ENCODE assay signal across 18 cellular contexts in the genomic region with DNA sequence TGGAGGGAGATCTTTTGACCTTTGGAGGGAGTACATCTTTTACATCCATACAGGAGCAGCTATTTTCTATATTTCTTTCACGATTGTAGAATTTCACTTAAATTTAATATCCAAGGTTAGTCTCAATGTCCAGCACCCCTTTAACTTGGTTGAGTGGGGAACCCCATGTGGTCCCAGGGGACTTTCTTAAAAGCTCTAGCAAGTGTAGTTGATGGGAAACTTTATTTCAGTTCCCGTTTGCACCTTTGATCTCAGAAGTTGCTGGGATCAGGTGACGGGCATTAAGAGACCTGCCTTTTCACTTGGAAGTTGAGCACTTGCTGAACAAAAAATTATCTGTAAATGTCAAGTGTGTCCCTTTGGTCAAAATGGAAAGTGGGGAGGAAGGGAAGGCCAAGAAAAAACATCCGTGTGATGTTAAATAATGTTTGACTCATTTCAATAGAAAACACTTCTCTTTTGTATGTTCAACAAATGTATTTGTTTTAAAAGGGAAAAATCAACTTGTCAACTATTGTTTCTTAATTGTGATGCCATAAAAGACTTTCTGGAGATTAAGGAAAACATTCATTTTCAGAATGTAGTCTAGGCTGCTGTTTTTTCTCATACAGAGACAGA.
DNase-seq lines count a peak whose midpoint lies in the region; ATAC-seq, FAIRE-seq and TF ChIP-seq lines count a peak whose summit lies in the region.
"Had no signal": no experiment of that assay in that cellular context is flagged by ENCODE, and none has a peak within 500 bp of the region (broad histone marks: within the 10 kb centered on the region; RNA-seq: fewer than 3 reads in every experiment).

No MANE protein-coding gene starts in this region.

- no peaks in the 10 kb centered on the region for H3K9me3 Mint-ChIP-seq in neural progenitor cell
- H3K9me3 Mint-ChIP-seq in GM23338 = no peaks in the 10 kb centered on the region
- no peaks in the 10 kb centered on the region for H3K9me3 Mint-ChIP-seq in T-cell
- H3K9me3 Mint-ChIP-seq: activated CD4-positive, alpha-beta T cell treated with anti-CD3 and anti-CD28 coated beads, Interleukin-2, amount 10 ng/mL, durations not matched to agents 24 days and 14 days; activated naive CD4-positive, alpha-beta T cell treated with anti-CD3 and anti-CD28 coated beads, Interleukin-2, amount 50 U/mL, for 72 hours had no signal

- H3K9me3 ChIP-seq in neural progenitor cell (ENCODE audit: low read depth) (no peaks in the 10 kb centered on the region), testis (no peaks in the 10 kb centered on the region)
- H3K9me3 ChIP-seq: breast epithelium, pancreas had no signal

- peak overlapping the region; percentile 99 for H3K4me2 ChIP-seq in KMS-11
- no peak overlapping the region for H3K4me2 ChIP-seq in neural progenitor cell
- no peak overlapping the region for H3K4me2 ChIP-seq in GM23338

- H3K27ac Mint-ChIP-seq in neural progenitor cell (no peak overlapping the region), GM23338 (no peak overlapping the region), T-cell (no peak overlapping the region)
- H3K27ac Mint-ChIP-seq: activated CD4-positive, alpha-beta T cell treated with anti-CD3 and anti-CD28 coated beads, Interleukin-2, amount 10 ng/mL, durations not matched to agents 24 days and 14 days; activated naive CD4-positive, alpha-beta T cell treated with anti-CD3 and anti-CD28 coated beads, Interleukin-2, amount 50 U/mL, for 72 hours had no signal

- H3K79me2 ChIP-seq in KMS-11 (ENCODE audit: insufficient read depth, low read depth) (peaks cover 89% of the 10 kb centered on the region), neural progenitor cell (ENCODE audit: low read depth) (peaks cover 100% of the 10 kb centered on the region), GM23338 (replicated peaks; ENCODE audit: insufficient read depth) (peaks cover 77% of the 10 kb centered on the region)

- H3K4me1 ChIP-seq in KMS-11 (ENCODE audit: low read depth, poor library complexity, severe bottlenecking) (peaks cover 96% of the 10 kb centered on the region), neural progenitor cell (peaks cover 49% of the 10 kb centered on the region), testis (no peaks in the 10 kb centered on the region), GM23338 (ENCODE audit: insufficient read depth) (peaks cover 10% of the 10 kb centered on the region; the same call in 1 of the 2 replicates)
- H3K4me1 ChIP-seq: breast epithelium, pancreas, SJSA1 had no signal

- TF ChIP-seq POLR2A in GM12891 (IDR thresholded peaks at IDR 0.05; ENCODE audit: low read depth, low read length) (no peak), testis (IDR thresholded peaks at IDR 0.05) (no peak)

- H3K9me2 ChIP-seq in GM23338 (ENCODE audit: insufficient read depth) = no peaks in the 10 kb centered on the region

- H3K27me3 ChIP-seq in KMS-11 (ENCODE audit: insufficient read depth, low read depth) = no peaks in the 10 kb centered on the region
- H3K27me3 ChIP-seq in neural progenitor cell = no peaks in the 10 kb centered on the region
- no peaks in the 10 kb centered on the region for H3K27me3 ChIP-seq in testis
- H3K27me3 ChIP-seq in GM23338 (ENCODE audit: insufficient read depth) = no peaks in the 10 kb centered on the region
- H3K27me3 ChIP-seq: breast epithelium, pancreas, SJSA1 had no signal

- H3K4me3 Mint-ChIP-seq in neural progenitor cell (no peak overlapping the region), GM23338 (no peak overlapping the region), T-cell (no peak overlapping the region)
- H3K4me3 Mint-ChIP-seq: activated CD4-positive, alpha-beta T cell treated with anti-CD3 and anti-CD28 coated beads, Interleukin-2, amount 10 ng/mL, durations not matched to agents 24 days and 14 days had no signal

- H3K4me3 ChIP-seq in KMS-11 (IDR thresholded peaks at IDR 0.05; ENCODE audit: insufficient read depth, low read depth, low read length) (no peak overlapping the region), neural progenitor cell (no peak overlapping the region), testis (no peak overlapping the region), GM23338 (no peak overlapping the region)
- H3K4me3 ChIP-seq: breast epithelium, pancreas, SJSA1 had no signal

- peaks cover 8% of the 10 kb centered on the region for H4K20me1 ChIP-seq in KMS-11 (ENCODE audit: insufficient read depth)
- H4K20me1 ChIP-seq in neural progenitor cell (ENCODE audit: low read depth) = peaks cover 100% of the 10 kb centered on the region
- H4K20me1 ChIP-seq in GM23338 (replicated peaks; ENCODE audit: insufficient read depth) = peaks cover 19% of the 10 kb centered on the region

- H3K9ac ChIP-seq in KMS-11 (peak overlapping the region; percentile 65; the same call in 1 of the 2 replicates), neural progenitor cell (no peak overlapping the region)

- CTCF ChIA-PET in T-cell (lab: Charles Lee) = no interaction called here

- H3K4me1 Mint-ChIP-seq in neural progenitor cell = peaks cover 10% of the 10 kb centered on the region
- H3K4me1 Mint-ChIP-seq in GM23338 = peaks cover 50% of the 10 kb centered on the region
- H3K4me1 Mint-ChIP-seq in T-cell = peaks cover 6 to 27% (median 24%) of the 10 kb centered on the region in 3 donors

- no peak for DNase-seq in GM12891 (ENCODE audit: insufficient read length, low spot score)
- no peak for DNase-seq in neural progenitor cell (ENCODE audit: low spot score)
- no peak for DNase-seq in stimulated activated naive CD8-positive, alpha-beta T cell treated with anti-CD3 and anti-CD28 coated beads, Interleukin-15, Interleukin-2, amounts not matched to agents 100 U/mL and 50 U/mL, for 24 hours
- DNase-seq in testis = no peak
- no peak for DNase-seq in GM23338 (ENCODE audit: low spot score)
- DNase-seq in T-cell = no peak
- DNase-seq: activated CD4-positive, alpha-beta T cell treated with anti-CD3 and anti-CD28 coated beads, Interleukin-2, amount 10 ng/mL, durations not matched to agents 24 days and 14 days; effector CD8-positive, alpha-beta T cell; NCI-H1930; NCI-H524; pancreas; stimulated activated naive CD4-positive, alpha-beta T cell treated with Interleukin-2 at 50 U/mL for 16 hours had no signal

- H2AFZ ChIP-seq in KMS-11 (ENCODE audit: low read depth) = no peak overlapping the region
- no peak overlapping the region for H2AFZ ChIP-seq in neural progenitor cell (replicated peaks)
- no peak overlapping the region for H2AFZ ChIP-seq in GM23338

- ATAC-seq in GM21447 (IDR thresholded peaks at IDR 0.05; ENCODE audit: unreplicated experiment) (peak; percentile 30), GM23338 (no peak), T-cell (replicated peaks in 1 of 4) (no peak)
- no peak for ATAC-seq in stimulated activated naive CD8-positive, alpha-beta T cell treated with anti-CD3 and anti-CD28 coated beads, Interleukin-15, Interleukin-2, amounts not matched to agents 100 U/mL and 50 U/mL, for 24 hours
- ATAC-seq: activated naive CD4-positive, alpha-beta T cell treated with anti-CD3 and anti-CD28 coated beads, Interleukin-2, amount 50 U/mL, for 72 hours; pancreas had no signal

- H3K36me3 Mint-ChIP-seq in neural progenitor cell (peaks cover 35% of the 10 kb centered on the region), GM23338 (ENCODE audit: low read depth) (peaks cover 26% of the 10 kb centered on the region), T-cell (peaks cover 8% of the 10 kb centered on the region)

- WGBS in testis, 2 donors = 88 to 91% methylated on average over 4 of the region's 4 CpGs

- intact Hi-C loops in testis (cut with DNase I; ENCODE audit: low total_unique reads) = no loop called here

- H3K27ac ChIP-seq in KMS-11 = peak overlapping the region; percentile 95
- H3K27ac ChIP-seq in neural progenitor cell = peak overlapping the region; percentile 25
- no peak overlapping the region for H3K27ac ChIP-seq in testis
- H3K27ac ChIP-seq in GM23338 (ENCODE audit: low read depth) = no peak overlapping the region
- H3K27ac ChIP-seq: pancreas, SJSA1 had no signal

- POLR2A ChIA-PET in T-cell (lab: Charles Lee) = no interaction called here

- peaks cover 2% of the 10 kb centered on the region for H3K27me3 Mint-ChIP-seq in neural progenitor cell (ENCODE audit: insufficient read depth, low read depth)
- H3K27me3 Mint-ChIP-seq in GM23338 (ENCODE audit: insufficient read depth, low read depth, poor library complexity) = peaks cover 2% of the 10 kb centered on the region
- H3K27me3 Mint-ChIP-seq in T-cell = no peaks in the 10 kb centered on the region
- H3K27me3 Mint-ChIP-seq: activated CD4-positive, alpha-beta T cell treated with anti-CD3 and anti-CD28 coated beads, Interleukin-2, amount 10 ng/mL, durations not matched to agents 24 days and 14 days had no signal

- FAIRE-seq in GM12891 (lab: Jason Lieb, UNC) = peak; percentile 87
- FAIRE-seq: D721Med, pancreas had no signal

- TF ChIP-seq CTCF in KMS-11 (conservative IDR thresholded peaks at IDR 0.05; ENCODE audit: low read depth, low read length) (no peak), neural progenitor cell (IDR thresholded peaks at IDR 0.05) (no peak), testis (IDR thresholded peaks at IDR 0.05) (no peak), GM23338 (conservative IDR thresholded peaks at IDR 0.05; ENCODE audit: low read depth in 2 of 2) (no peak)

- peaks cover 50% of the 10 kb centered on the region for H3F3A ChIP-seq in neural progenitor cell (ENCODE audit: low read depth)
- H3F3A ChIP-seq in GM23338 (replicated peaks; ENCODE audit: low read depth) = no peaks in the 10 kb centered on the region

- H3K36me3 ChIP-seq in KMS-11 (ENCODE audit: insufficient read depth) = peaks cover 14% of the 10 kb centered on the region; the same call in 1 of the 2 replicates
- H3K36me3 ChIP-seq in neural progenitor cell = no peaks in the 10 kb centered on the region
- H3K36me3 ChIP-seq in testis (ENCODE audit: low read depth, missing control alignments) = no peaks in the 10 kb centered on the region
- peaks cover 8% of the 10 kb centered on the region for H3K36me3 ChIP-seq in GM23338 (ENCODE audit: insufficient read depth)
- H3K36me3 ChIP-seq: breast epithelium, pancreas, SJSA1 had no signal

TF ChIP-seq in GM12891, 5 proteins besides CTCF, POLR2A, EP300 and RAD21:
- peak; percentile 95 for TF ChIP-seq SPI1 (IDR thresholded peaks at IDR 0.05; ENCODE audit: low read depth, low read length)
- no peak for TF ChIP-seq TAF1 (IDR thresholded peaks at IDR 0.05; ENCODE audit: low read depth, low read length)

TF ChIP-seq in GM23338, 12 proteins besides CTCF, POLR2A, EP300 and RAD21 (continues in another document):
- TF ChIP-seq NANOG (IDR thresholded peaks at IDR 0.05; ENCODE audit: borderline replicate concordance) (no peak), POLR2AphosphoS5 (IDR thresholded peaks at IDR 0.05; ENCODE audit: low read depth) (no peak), EZH2 (IDR thresholded peaks at IDR 0.05; ENCODE audit: low read depth, unreplicated experiment) (no peak)
- TF ChIP-seq, protein P1, sequence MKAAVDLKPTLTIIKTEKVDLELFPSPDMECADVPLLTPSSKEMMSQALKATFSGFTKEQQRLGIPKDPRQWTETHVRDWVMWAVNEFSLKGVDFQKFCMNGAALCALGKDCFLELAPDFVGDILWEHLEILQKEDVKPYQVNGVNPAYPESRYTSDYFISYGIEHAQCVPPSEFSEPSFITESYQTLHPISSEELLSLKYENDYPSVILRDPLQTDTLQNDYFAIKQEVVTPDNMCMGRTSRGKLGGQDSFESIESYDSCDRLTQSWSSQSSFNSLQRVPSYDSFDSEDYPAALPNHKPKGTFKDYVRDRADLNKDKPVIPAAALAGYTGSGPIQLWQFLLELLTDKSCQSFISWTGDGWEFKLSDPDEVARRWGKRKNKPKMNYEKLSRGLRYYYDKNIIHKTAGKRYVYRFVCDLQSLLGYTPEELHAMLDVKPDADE (IDR thresholded peaks at IDR 0.05) = no peak

Comparison
In these comparisons a context has a peak if more than half of its experiments do, and no peak if none do; other contexts are left out.
1. H3K27ac ChIP-seq: peak in KMS-11 (single experiment) and neural progenitor cell (single experiment); none in testis (0 of 2) and GM23338 (single experiment).